ENCODE assay signal across 29 cellular contexts in genomic region chr4:119479835-119480234, GRCh38.
"Had no signal": no experiment of that assay in that cellular context is flagged by ENCODE, and none has a peak within 500 bp of the region (broad histone marks: within the 10 kb centered on the region; RNA-seq: fewer than 3 reads in every experiment).

No MANE protein-coding gene starts in this region.

- DNase-seq: Karpas-422, KBM-7, MM.1S, MV-4-11, NCI-H1092, NCI-H1105, NCI-H1417 treated with DMSO at 0.1 percent for 48 hours, NCI-H1436 treated with DMSO at 0.1 percent for 48 hours, NCI-H1694 treated with DMSO at 0.1 percent for 48 hours, NCI-H187 treated with DMSO at 0.1 percent for 48 hours, NCI-H2029, NCI-H2081, NCI-H2171 treated with DMSO at 0.1 percent for 48 hours, NCI-H2227 treated with DMSO at 0.1 percent for 48 hours, NCI-H345, NCI-H446, NCI-H510A treated with DMSO at 0.1 percent for 48 hours, NCI-H524 treated with DMSO at 0.1 percent for 48 hours, NCI-H526 treated with DMSO at 0.1 percent for 48 hours, NCI-H774, PC-3, Right ventricle myocardium superior, RPMI8226, SHP77 treated with DMSO at 0.1 percent for 48 hours, SK-N-SH, SW 1271 had no signal

- H3K27ac ChIP-seq: KMS-11, SJSA1 had no signal

- H3K4me3 ChIP-seq: Peyer's patch, SJSA1 had no signal

- H3K4me1 ChIP-seq: SJSA1 had no signal

- H3K9ac ChIP-seq: KMS-11, SK-N-SH had no signal

- ATAC-seq: PC-3 had no signal

- H3K9me3 ChIP-seq: Peyer's patch, SJSA1 had no signal

- H3K27me3 ChIP-seq: Peyer's patch, SJSA1 had no signal
